Comparison of ENCODE assay signal across 12 cellular contexts in the genomic region with DNA sequence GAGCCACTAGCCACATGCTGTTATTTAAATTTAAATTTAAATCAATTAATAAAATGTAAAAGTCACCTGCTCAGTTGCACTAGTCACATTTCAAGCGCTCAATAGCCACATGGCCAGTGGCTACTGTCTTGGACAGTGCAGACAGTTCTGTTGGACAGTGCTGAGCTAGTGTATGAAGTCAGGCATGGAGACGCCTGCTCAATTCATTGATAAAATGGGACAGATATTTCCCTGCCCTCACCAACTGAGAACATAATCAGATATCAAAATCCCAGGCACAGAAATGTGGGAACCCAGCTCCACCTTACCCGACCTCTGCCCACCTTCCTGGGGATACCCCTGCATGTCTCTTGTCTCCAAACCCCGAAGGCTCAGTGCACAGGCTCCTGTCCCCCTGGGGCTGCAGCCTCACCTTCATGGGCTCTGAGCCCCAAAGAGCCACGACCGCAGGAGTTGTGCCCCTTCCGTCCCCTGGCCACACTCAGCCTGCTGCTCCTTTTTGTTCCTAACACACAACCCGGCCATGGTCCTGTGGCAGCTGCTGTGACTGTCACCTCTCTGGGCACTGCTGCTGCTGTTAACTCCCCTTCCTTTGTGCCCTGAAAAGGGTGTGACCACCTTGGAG.
DNase-seq lines count a peak whose midpoint lies in the region; ATAC-seq and TF ChIP-seq lines count a peak whose summit lies in the region.
"Had no signal": no experiment of that assay in that cellular context is flagged by ENCODE, and none has a peak within 500 bp of the region (broad histone marks: within the 10 kb centered on the region; RNA-seq: fewer than 3 reads in every experiment).

No MANE protein-coding gene starts in this region.

- H3K36me3 ChIP-seq in body of pancreas (replicated peaks in 1 of 2; ENCODE audit: insufficient read depth in 1 of 2, low read depth in 2 of 2), result no peaks in the 10 kb centered on the region
- no peaks in the 10 kb centered on the region for H3K36me3 ChIP-seq in iPS-15b (ENCODE audit: control insufficient read depth, insufficient read depth, low read length)
- no peaks in the 10 kb centered on the region for H3K36me3 ChIP-seq in smooth muscle cell (ENCODE audit: low read depth)

- H2AFZ ChIP-seq in smooth muscle cell (ENCODE audit: low read depth), result no peak overlapping the region

- H3K27ac Mint-ChIP-seq in activated CD4-positive, alpha-beta T cell treated with anti-CD3 and anti-CD28 coated beads for 36 hours, result no peak overlapping the region
- H3K27ac Mint-ChIP-seq: activated T-cell treated with anti-CD3 and anti-CD28 coated beads, Interleukin-2, amount 50 U/mL, for 24 hours; B cell had no signal

- TF ChIP-seq CTCF in body of pancreas (IDR thresholded peaks at IDR 0.05) (no peak), smooth muscle cell (IDR thresholded peaks at IDR 0.05; ENCODE audit: borderline replicate concordance, insufficient read depth, poor library complexity, severe bottlenecking) (no peak)

- H3K9ac ChIP-seq in iPS-15b (ENCODE audit: low read depth, low read length) (peak overlapping the region; percentile 32), smooth muscle cell (ENCODE audit: low read depth) (no peak overlapping the region)

- 71 to 74% methylated on average over 8 of the region's 8 CpGs for WGBS in body of pancreas, 2 donors
- WGBS in smooth muscle cell (ENCODE audit: low lambda C conversion rate), result 97% methylated on average over 8 of the region's 8 CpGs

- no peak for TF ChIP-seq POLR2A in body of pancreas (IDR thresholded peaks at IDR 0.05)

- no peaks in the 10 kb centered on the region for H3K27me3 Mint-ChIP-seq in activated CD4-positive, alpha-beta T cell treated with anti-CD3 and anti-CD28 coated beads for 36 hours
- H3K27me3 Mint-ChIP-seq: activated T-cell treated with anti-CD3 and anti-CD28 coated beads, Interleukin-2, amount 50 U/mL, for 24 hours had no signal

- H3K27ac ChIP-seq in body of pancreas (peak overlapping the region in 3 of 4 donors; percentile 13 to 67 (median 47)), smooth muscle cell (ENCODE audit: low read depth) (peak overlapping the region; percentile 78)

- H3K79me2 ChIP-seq in smooth muscle cell (ENCODE audit: low read depth), result no peaks in the 10 kb centered on the region

- no peaks in the 10 kb centered on the region for H3K4me1 Mint-ChIP-seq in activated CD4-positive, alpha-beta T cell treated with anti-CD3 and anti-CD28 coated beads for 36 hours
- H3K4me1 Mint-ChIP-seq: B cell had no signal

- H3K36me3 Mint-ChIP-seq in activated CD4-positive, alpha-beta T cell treated with anti-CD3 and anti-CD28 coated beads for 36 hours (ENCODE audit: low read depth), result peaks cover 5% of the 10 kb centered on the region

- H4K20me1 ChIP-seq in smooth muscle cell (ENCODE audit: low read depth), result no peaks in the 10 kb centered on the region

- no peaks in the 10 kb centered on the region for H3K9me3 ChIP-seq in body of pancreas
- no peaks in the 10 kb centered on the region for H3K9me3 ChIP-seq in iPS-15b (ENCODE audit: control insufficient read depth, insufficient read depth, low read length)
- H3K9me3 ChIP-seq in smooth muscle cell (replicated peaks; ENCODE audit: low read depth), result no peaks in the 10 kb centered on the region

- H3K4me2 ChIP-seq in smooth muscle cell, result peak overlapping the region; percentile 14

- no peak overlapping the region for H3K4me3 Mint-ChIP-seq in activated CD4-positive, alpha-beta T cell treated with anti-CD3 and anti-CD28 coated beads for 36 hours
- H3K4me3 Mint-ChIP-seq: activated T-cell treated with anti-CD3 and anti-CD28 coated beads, Interleukin-2, amount 50 U/mL, for 24 hours; B cell had no signal

- H3K4me1 ChIP-seq in body of pancreas, result peaks cover 6% of the 10 kb centered on the region
- peaks cover 8% of the 10 kb centered on the region for H3K4me1 ChIP-seq in iPS-15b (ENCODE audit: control insufficient read depth, insufficient read depth, low read length)
- H3K4me1 ChIP-seq in smooth muscle cell (ENCODE audit: low read depth), result peaks cover 19% of the 10 kb centered on the region

- H3K9me3 Mint-ChIP-seq in activated CD4-positive, alpha-beta T cell treated with anti-CD3 and anti-CD28 coated beads for 36 hours (ENCODE audit: low read depth), result no peaks in the 10 kb centered on the region
- H3K9me3 Mint-ChIP-seq: activated T-cell treated with anti-CD3 and anti-CD28 coated beads, Interleukin-2, amount 50 U/mL, for 24 hours had no signal

- H3K27me3 ChIP-seq in body of pancreas, result no peaks in the 10 kb centered on the region
- no peaks in the 10 kb centered on the region for H3K27me3 ChIP-seq in iPS-15b (ENCODE audit: control insufficient read depth, insufficient read depth, low read length)
- no peaks in the 10 kb centered on the region for H3K27me3 ChIP-seq in smooth muscle cell (ENCODE audit: low read depth)

- intact Hi-C loops in body of pancreas (cut with DNase I), result no loop called here
- intact Hi-C loops in activated CD4-positive, alpha-beta T cell treated with anti-CD3 and anti-CD28 coated beads for 36 hours (cut with DNase I, micrococcal nuclease), result no loop called here

- CTCF ChIA-PET in activated CD4-positive, alpha-beta T cell treated with anti-CD3 and anti-CD28 coated beads for 36 hours (lab: Charles Lee), result no interaction called here

- DNase-seq in H4 (ENCODE audit: low spot score) (peak; percentile 2), body of pancreas (no peak), smooth muscle cell (lab: John Stamatoyannopoulos, UW; ENCODE audit: unreplicated experiment) (no peak), NCI-H345 (lab: John Stamatoyannopoulos, UW) (no peak), DMS 273 treated with DMSO at 0.1 percent for 48 hours (lab: John Stamatoyannopoulos, UW) (no peak), NCI-H1105 (lab: John Stamatoyannopoulos, UW) (no peak)
- DNase-seq in activated CD4-positive, alpha-beta T cell treated with anti-CD3 and anti-CD28 coated beads for 36 hours, result no peak
- DNase-seq: activated CD4-positive, alpha-beta T cell treated with anti-CD3 and anti-CD28 coated beads for 1 hour; activated T-cell treated with anti-CD3 and anti-CD28 coated beads, Interleukin-2, amount 50 U/mL, for 24 hours; DND-41 had no signal

- H3F3A ChIP-seq in smooth muscle cell (ENCODE audit: low read depth), result peaks cover 3% of the 10 kb centered on the region

- H3K4me3 ChIP-seq in body of pancreas (no peak overlapping the region), iPS-15b (ENCODE audit: low read depth, low read length) (no peak overlapping the region), smooth muscle cell (no peak overlapping the region)

- peak; percentile 4 for ATAC-seq in body of pancreas
- ATAC-seq in activated CD4-positive, alpha-beta T cell treated with anti-CD3 and anti-CD28 coated beads for 36 hours, result no peak

- POLR2A ChIA-PET in activated CD4-positive, alpha-beta T cell treated with anti-CD3 and anti-CD28 coated beads for 36 hours (lab: Charles Lee), result no interaction called here
